Comparison of ENCODE assay signal across 18 cellular contexts in the genomic region with DNA sequence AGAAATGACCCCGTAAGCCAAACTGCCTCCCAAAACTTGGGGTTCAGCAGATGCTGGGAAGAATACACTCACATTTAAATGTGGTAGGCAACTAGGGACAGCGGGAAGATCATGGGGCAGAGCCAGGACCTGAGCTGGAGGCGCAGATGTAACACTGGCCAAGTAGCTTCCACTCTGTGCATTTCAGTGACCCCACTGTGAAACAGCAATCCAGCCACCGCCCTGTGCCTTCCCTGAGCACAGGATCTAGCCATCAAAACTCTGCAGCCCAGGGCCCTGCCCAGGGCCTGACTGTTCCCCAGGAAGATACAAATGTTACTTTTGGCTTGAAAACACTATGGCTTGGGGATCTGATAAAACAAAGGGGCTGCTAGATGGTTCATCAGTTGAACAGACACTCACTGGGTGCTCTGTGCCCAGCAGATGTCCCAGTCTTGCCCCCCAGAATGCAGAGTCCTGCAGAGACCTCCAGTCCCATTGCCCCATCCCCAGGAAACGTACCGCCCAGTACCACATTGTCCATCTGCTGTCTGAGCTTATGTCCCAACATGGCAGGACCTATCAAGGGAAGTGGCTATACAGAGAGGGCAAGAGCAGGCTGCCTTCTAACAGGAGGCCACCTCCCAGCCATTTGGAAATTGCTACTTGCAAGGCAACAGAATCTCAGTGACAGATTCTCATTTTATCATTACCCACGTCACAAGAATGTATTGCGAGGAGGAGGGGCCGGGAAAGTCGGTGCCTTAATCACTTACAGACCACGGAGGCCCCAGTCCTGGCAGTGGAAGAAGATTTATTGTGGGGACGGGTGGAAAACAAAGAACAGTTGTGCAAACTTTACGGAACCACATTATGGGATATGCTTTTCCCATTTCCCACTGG.
DNase-seq lines count a peak whose midpoint lies in the region; ATAC-seq, FAIRE-seq and TF ChIP-seq lines count a peak whose summit lies in the region.
"Had no signal": no experiment of that assay in that cellular context is flagged by ENCODE, and none has a peak within 500 bp of the region (broad histone marks: within the 10 kb centered on the region; RNA-seq: fewer than 3 reads in every experiment).

No MANE protein-coding gene starts in this region.

- peaks cover 17% of the 10 kb centered on the region for H3K4me1 ChIP-seq in hepatocyte (ENCODE audit: insufficient read depth)

- peak; percentile 25 for DNase-seq in activated naive CD8-positive, alpha-beta T cell treated with anti-CD3 and anti-CD28 coated beads, Interleukin-2, amount 10 ng/mL, durations not matched to agents 7 days and 5 days
- no peak for DNase-seq in activated naive CD8-positive, alpha-beta T cell treated with anti-CD3 and anti-CD28 coated beads, Interleukin-2, amount 50 U/mL, for 24 hours
- DNase-seq in hepatocyte (ENCODE audit: low spot score) (peak; percentile 64), type B pancreatic cell (ENCODE audit: extremely low spot score, unreplicated experiment) (no peak), GM12892 (ENCODE audit: insufficient read length) (no peak), HPDE6-E6E7 (ENCODE audit: extremely low spot score) (no peak)
- DNase-seq: ACHN; activated naive CD8-positive, alpha-beta T cell treated with anti-CD3 and anti-CD28 coated beads for 36 hours; activated T-cell treated with anti-CD3 and anti-CD28 coated beads for 4 hours; Calu3; caudate nucleus; SIG-M5; stimulated activated CD4-positive, alpha-beta T cell treated with anti-CD3 and anti-CD28 coated beads, Interleukin-2, amount 100 ng/mL, for 24 hours had no signal

- 68% methylated on average over 13 of the region's 13 CpGs for WGBS in hepatocyte (ENCODE audit: low lambda C conversion rate, missing lambda C conversion rate)

- ATAC-seq in activated naive CD8-positive, alpha-beta T cell treated with anti-CD3 and anti-CD28 coated beads, Interleukin-2, amount 10 ng/mL, durations not matched to agents 7 days and 5 days (ENCODE audit: low read depth): no peak
- no peak for ATAC-seq in activated naive CD8-positive, alpha-beta T cell treated with anti-CD3 and anti-CD28 coated beads, Interleukin-2, amount 50 U/mL, for 24 hours
- peak; percentile 49 for ATAC-seq in SK-N-SH treated with all-trans-retinoic acid at 6 μM for 48 hours
- no peak for ATAC-seq in GM18520 (IDR thresholded peaks at IDR 0.05; ENCODE audit: unreplicated experiment)

- no peak overlapping the region for H3K4me3 Mint-ChIP-seq in activated naive CD8-positive, alpha-beta T cell treated with anti-CD3 and anti-CD28 coated beads, Interleukin-2, amount 10 ng/mL, durations not matched to agents 7 days and 5 days
- no peak overlapping the region for H3K4me3 Mint-ChIP-seq in activated naive CD8-positive, alpha-beta T cell treated with anti-CD3 and anti-CD28 coated beads, Interleukin-2, amount 50 U/mL, for 24 hours
- peak overlapping the region; percentile 23 for H3K4me3 Mint-ChIP-seq in type B pancreatic cell
- H3K4me3 Mint-ChIP-seq: activated naive CD8-positive, alpha-beta T cell treated with anti-CD3 and anti-CD28 coated beads for 36 hours had no signal

- FAIRE-seq in GM12892 (lab: Jason Lieb, UNC): no peak
- FAIRE-seq: G401.6, H54, islet of Langerhans had no signal

- no peak overlapping the region for H2AFZ ChIP-seq in hepatocyte

- H3K4me3 ChIP-seq in hepatocyte: no peak overlapping the region

- no peaks in the 10 kb centered on the region for H3K9me3 ChIP-seq in hepatocyte (ENCODE audit: low read depth)

- TF ChIP-seq CTCF in hepatocyte (IDR thresholded peaks at IDR 0.05; ENCODE audit: poor library complexity) (no peak), type B pancreatic cell (conservative IDR thresholded peaks at IDR 0.05) (no peak)

- no peaks in the 10 kb centered on the region for H3K27me3 ChIP-seq in hepatocyte

- TF ChIP-seq POLR2A in GM12892 (IDR thresholded peaks at IDR 0.05; ENCODE audit: low read depth, low read length): no peak

- peaks cover 14% of the 10 kb centered on the region for H3K27me3 Mint-ChIP-seq in activated naive CD8-positive, alpha-beta T cell treated with anti-CD3 and anti-CD28 coated beads, Interleukin-2, amount 10 ng/mL, durations not matched to agents 7 days and 5 days
- H3K27me3 Mint-ChIP-seq in activated naive CD8-positive, alpha-beta T cell treated with anti-CD3 and anti-CD28 coated beads, Interleukin-2, amount 50 U/mL, for 24 hours: no peaks in the 10 kb centered on the region
- H3K27me3 Mint-ChIP-seq in type B pancreatic cell: peaks cover 17% of the 10 kb centered on the region
- H3K27me3 Mint-ChIP-seq: activated naive CD8-positive, alpha-beta T cell treated with anti-CD3 and anti-CD28 coated beads for 36 hours had no signal

- H3K4me2 ChIP-seq in hepatocyte: no peak overlapping the region

- POLR2A ChIA-PET in activated naive CD8-positive, alpha-beta T cell treated with anti-CD3 and anti-CD28 coated beads, Interleukin-2, amount 10 ng/mL, durations not matched to agents 7 days and 5 days (lab: Charles Lee): no interaction called here

- H3K9me2 ChIP-seq in hepatocyte (replicated peaks; ENCODE audit: insufficient read depth): no peaks in the 10 kb centered on the region

- H3K9me3 Mint-ChIP-seq in activated naive CD8-positive, alpha-beta T cell treated with anti-CD3 and anti-CD28 coated beads, Interleukin-2, amount 10 ng/mL, durations not matched to agents 7 days and 5 days: no peaks in the 10 kb centered on the region
- H3K9me3 Mint-ChIP-seq in activated naive CD8-positive, alpha-beta T cell treated with anti-CD3 and anti-CD28 coated beads, Interleukin-2, amount 50 U/mL, for 24 hours: no peaks in the 10 kb centered on the region
- no peaks in the 10 kb centered on the region for H3K9me3 Mint-ChIP-seq in type B pancreatic cell
- H3K9me3 Mint-ChIP-seq: activated naive CD8-positive, alpha-beta T cell treated with anti-CD3 and anti-CD28 coated beads for 36 hours had no signal

- H3K36me3 ChIP-seq in hepatocyte (replicated peaks; ENCODE audit: insufficient read depth, low read depth): no peaks in the 10 kb centered on the region

- no peaks in the 10 kb centered on the region for H3K79me2 ChIP-seq in hepatocyte

- H3K36me3 Mint-ChIP-seq in activated naive CD8-positive, alpha-beta T cell treated with anti-CD3 and anti-CD28 coated beads, Interleukin-2, amount 10 ng/mL, durations not matched to agents 7 days and 5 days: no peaks in the 10 kb centered on the region
- H3K36me3 Mint-ChIP-seq in activated naive CD8-positive, alpha-beta T cell treated with anti-CD3 and anti-CD28 coated beads, Interleukin-2, amount 50 U/mL, for 24 hours (ENCODE audit: low read depth): no peaks in the 10 kb centered on the region
- no peaks in the 10 kb centered on the region for H3K36me3 Mint-ChIP-seq in type B pancreatic cell
- H3K36me3 Mint-ChIP-seq: activated naive CD8-positive, alpha-beta T cell treated with anti-CD3 and anti-CD28 coated beads for 36 hours had no signal

- H3K27ac Mint-ChIP-seq in activated naive CD8-positive, alpha-beta T cell treated with anti-CD3 and anti-CD28 coated beads, Interleukin-2, amount 10 ng/mL, durations not matched to agents 7 days and 5 days: peak overlapping the region; percentile 27
- no peak overlapping the region for H3K27ac Mint-ChIP-seq in activated naive CD8-positive, alpha-beta T cell treated with anti-CD3 and anti-CD28 coated beads, Interleukin-2, amount 50 U/mL, for 24 hours
- H3K27ac Mint-ChIP-seq in type B pancreatic cell: peak overlapping the region; percentile 36
- H3K27ac Mint-ChIP-seq: activated naive CD8-positive, alpha-beta T cell treated with anti-CD3 and anti-CD28 coated beads for 36 hours had no signal

- H3K27ac ChIP-seq in hepatocyte: peak overlapping the region; percentile 77

- peaks cover 13% of the 10 kb centered on the region for H3K4me1 Mint-ChIP-seq in activated naive CD8-positive, alpha-beta T cell treated with anti-CD3 and anti-CD28 coated beads, Interleukin-2, amount 10 ng/mL, durations not matched to agents 7 days and 5 days
- H3K4me1 Mint-ChIP-seq in activated naive CD8-positive, alpha-beta T cell treated with anti-CD3 and anti-CD28 coated beads, Interleukin-2, amount 50 U/mL, for 24 hours: peaks cover 12% of the 10 kb centered on the region
- peaks cover 52% of the 10 kb centered on the region for H3K4me1 Mint-ChIP-seq in type B pancreatic cell (ENCODE audit: unreplicated experiment)

- no peaks in the 10 kb centered on the region for H4K20me1 ChIP-seq in hepatocyte (ENCODE audit: insufficient read depth, poor library complexity, severe bottlenecking)

TF ChIP-seq in SK-N-SH treated with all-trans-retinoic acid at 6 μM for 48 hours, 23 proteins besides CTCF, POLR2A, EP300 and RAD21:
- TF ChIP-seq ZNF8 (CRISPR knock-in tag; IDR thresholded peaks at IDR 0.05) (no peak), GLIS3 (CRISPR knock-in tag; IDR thresholded peaks at IDR 0.05) (no peak)
- TF ChIP-seq, protein P1, sequence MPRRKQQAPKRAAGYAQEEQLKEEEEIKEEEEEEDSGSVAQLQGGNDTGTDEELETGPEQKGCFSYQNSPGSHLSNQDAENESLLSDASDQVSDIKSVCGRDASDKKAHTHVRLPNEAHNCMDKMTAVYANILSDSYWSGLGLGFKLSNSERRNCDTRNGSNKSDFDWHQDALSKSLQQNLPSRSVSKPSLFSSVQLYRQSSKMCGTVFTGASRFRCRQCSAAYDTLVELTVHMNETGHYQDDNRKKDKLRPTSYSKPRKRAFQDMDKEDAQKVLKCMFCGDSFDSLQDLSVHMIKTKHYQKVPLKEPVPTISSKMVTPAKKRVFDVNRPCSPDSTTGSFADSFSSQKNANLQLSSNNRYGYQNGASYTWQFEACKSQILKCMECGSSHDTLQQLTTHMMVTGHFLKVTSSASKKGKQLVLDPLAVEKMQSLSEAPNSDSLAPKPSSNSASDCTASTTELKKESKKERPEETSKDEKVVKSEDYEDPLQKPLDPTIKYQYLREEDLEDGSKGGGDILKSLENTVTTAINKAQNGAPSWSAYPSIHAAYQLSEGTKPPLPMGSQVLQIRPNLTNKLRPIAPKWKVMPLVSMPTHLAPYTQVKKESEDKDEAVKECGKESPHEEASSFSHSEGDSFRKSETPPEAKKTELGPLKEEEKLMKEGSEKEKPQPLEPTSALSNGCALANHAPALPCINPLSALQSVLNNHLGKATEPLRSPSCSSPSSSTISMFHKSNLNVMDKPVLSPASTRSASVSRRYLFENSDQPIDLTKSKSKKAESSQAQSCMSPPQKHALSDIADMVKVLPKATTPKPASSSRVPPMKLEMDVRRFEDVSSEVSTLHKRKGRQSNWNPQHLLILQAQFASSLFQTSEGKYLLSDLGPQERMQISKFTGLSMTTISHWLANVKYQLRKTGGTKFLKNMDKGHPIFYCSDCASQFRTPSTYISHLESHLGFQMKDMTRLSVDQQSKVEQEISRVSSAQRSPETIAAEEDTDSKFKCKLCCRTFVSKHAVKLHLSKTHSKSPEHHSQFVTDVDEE (CRISPR knock-in tag; IDR thresholded peaks at IDR 0.05): no peak
TF ChIP-seq in SK-N-SH treated with all-trans-retinoic acid at 6 μM for 48 hours: peak in this region for 0.

Comparison
In these comparisons a context has a peak if more than half of its experiments do, and no peak if none do; other contexts are left out.
1. DNase-seq: peak in activated naive CD8-positive, alpha-beta T cell treated with anti-CD3 and anti-CD28 coated beads, Interleukin-2, amount 10 ng/mL, durations not matched to agents 7 days and 5 days (single experiment) and hepatocyte (single experiment); none in activated naive CD8-positive, alpha-beta T cell treated with anti-CD3 and anti-CD28 coated beads, Interleukin-2, amount 50 U/mL, for 24 hours (single experiment), type B pancreatic cell (single experiment), GM12892 (single experiment) and HPDE6-E6E7 (single experiment).